19 cellular contexts compared by ENCODE assay signal in the genomic region with DNA sequence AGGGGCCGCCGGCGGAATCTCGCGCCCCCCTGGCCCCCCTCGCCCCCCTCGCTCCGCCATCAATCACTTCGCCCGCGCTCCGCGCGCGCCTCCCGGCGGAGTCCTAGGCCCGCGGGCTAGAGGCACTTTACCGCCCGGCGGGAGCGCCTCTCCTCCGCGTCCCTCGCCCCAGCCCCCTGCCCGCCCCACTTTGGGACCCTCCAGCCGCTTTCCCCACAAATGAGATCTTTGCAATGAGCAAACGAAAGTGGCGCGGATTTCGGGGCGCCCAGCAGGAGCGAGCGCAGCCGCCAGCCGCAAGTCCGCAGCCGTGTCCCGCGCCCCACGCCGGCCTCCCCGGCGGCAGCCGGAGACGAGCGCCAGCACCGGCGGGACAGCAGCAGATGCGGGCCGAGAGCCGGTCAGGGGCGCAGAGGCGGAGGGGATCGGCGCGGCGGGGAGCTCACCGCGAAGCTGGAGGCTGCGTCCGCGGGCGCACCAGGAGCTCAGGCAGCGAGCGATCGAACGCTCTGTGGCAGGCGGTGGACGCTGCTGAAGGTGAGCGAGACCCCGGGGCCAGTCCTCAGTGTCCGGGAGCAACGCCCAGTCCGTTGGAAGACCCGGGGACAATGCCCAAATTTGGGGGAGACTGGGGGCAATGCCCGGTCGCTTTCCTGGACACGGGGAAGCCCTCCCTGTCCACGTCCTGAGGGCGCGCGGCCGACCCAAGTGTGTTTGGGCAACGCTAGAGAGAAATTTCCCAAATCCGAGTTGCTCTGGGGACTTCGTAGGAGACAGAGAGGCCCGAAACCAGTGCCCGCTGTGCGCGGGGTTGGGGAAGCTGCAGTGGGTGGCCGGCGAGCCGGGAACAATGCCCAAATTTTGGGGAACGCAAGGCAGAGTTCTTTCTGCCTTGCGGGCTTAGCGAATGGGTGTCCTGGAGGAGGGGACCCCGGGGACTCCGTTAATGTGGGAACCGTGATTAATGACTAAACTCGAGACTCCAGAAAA. TPM values are rescaled to one million over a fixed set of nuclear protein-coding genes. Genes with fewer than 3 reads are reported as not detected.
A peak's percentile ranks its signal among the peaks of the same experiment; 100 is the strongest.
DNase-seq lines count a peak whose midpoint lies in the region; ATAC-seq and TF ChIP-seq lines count a peak whose summit lies in the region.
"Had no signal": no experiment of that assay in that cellular context is flagged by ENCODE, and none has a peak within 500 bp of the region (broad histone marks: within the 10 kb centered on the region; RNA-seq: fewer than 3 reads in every experiment).

No MANE protein-coding gene starts in this region.

- H3K9ac ChIP-seq in NT2/D1 (ENCODE audit: insufficient read length, low read depth) = peak overlapping the region; percentile 74

- no peak for ATAC-seq in psoas muscle
- no peak for ATAC-seq in HG03175 (IDR thresholded peaks at IDR 0.05; ENCODE audit: unreplicated experiment)

- H3K36me3 ChIP-seq in NT2/D1 (ENCODE audit: insufficient read depth, insufficient read length, low read length) = no peaks in the 10 kb centered on the region
- no peaks in the 10 kb centered on the region for H3K36me3 ChIP-seq in psoas muscle (ENCODE audit: insufficient read depth in 1 of 2, low read depth in 1 of 2)
- H3K36me3 ChIP-seq: esophagus squamous epithelium had no signal

- H3K27me3 Mint-ChIP-seq in immature natural killer cell (ENCODE audit: low read depth in 3 of 3) = peaks cover 28 to 33% (median 30%) of the 10 kb centered on the region in 3 donors

- H3K9me3 ChIP-seq in NT2/D1 (ENCODE audit: insufficient read depth, low read length) (no peaks in the 10 kb centered on the region), psoas muscle (no peaks in the 10 kb centered on the region)
- H3K9me3 ChIP-seq: esophagus squamous epithelium had no signal

- TF ChIP-seq CTCF in psoas muscle (IDR thresholded peaks at IDR 0.05) = no peak

- H3K9me3 Mint-ChIP-seq in immature natural killer cell = peaks cover 0 to 3% (median 0%) of the 10 kb centered on the region in 6 donors
- H3K9me3 Mint-ChIP-seq: stimulated activated naive CD8-positive, alpha-beta T cell treated with anti-CD3 and anti-CD28 coated beads, Interleukin-15, Interleukin-2, amounts not matched to agents 100 ng/mL and 50 ng/mL, for 24 hours had no signal

- H3K4me1 ChIP-seq in NT2/D1 (ENCODE audit: insufficient read depth, insufficient read length) = peaks cover 16% of the 10 kb centered on the region
- peaks cover 8% of the 10 kb centered on the region for H3K4me1 ChIP-seq in psoas muscle

- H3K27ac Mint-ChIP-seq in immature natural killer cell = no peak overlapping the region
- H3K27ac Mint-ChIP-seq: activated naive CD8-positive, alpha-beta T cell; CD4-positive, CD25-positive, alpha-beta regulatory T cell; stimulated activated naive CD8-positive, alpha-beta T cell treated with anti-CD3 and anti-CD28 coated beads, Interleukin-15, Interleukin-2, amounts not matched to agents 100 ng/mL and 50 ng/mL, for 24 hours had no signal

- peaks cover 4 to 5% of the 10 kb centered on the region in 2 donors for H3K4me1 Mint-ChIP-seq in immature natural killer cell

- intact Hi-C loops in psoas muscle (cut with DNase I) = no loop called here

- DNase-seq in NCI-H1417 (lab: John Stamatoyannopoulos, UW) (peak in 2 of 3 experiments; percentile 58 to 67), NCI-H1417 treated with DMSO at 0.1 percent for 48 hours (lab: John Stamatoyannopoulos, UW) (no peak), NT2/D1 (ENCODE audit: low read depth, low spot score) (no peak), immature natural killer cell (no peak), psoas muscle (peak; percentile 13 to 44), epidermal melanocyte (ENCODE audit: insufficient read length, low spot score) (no peak), kidney tubule cell (ENCODE audit: low spot score) (no peak)
- DNase-seq: CD4-positive, CD25-positive, alpha-beta regulatory T cell; esophagus squamous epithelium; hypothalamus; NCI-H2107; NK-92 treated with Interleukin-12 subunit alpha and Interleukin-12 subunit beta, amount 100 ng/mL, for 24 hours; SIG-M5 had no signal

- H3K4me3 ChIP-seq in NT2/D1 (ENCODE audit: insufficient read length, low read depth) (peak overlapping the region; percentile 22), psoas muscle (peak overlapping the region; percentile 48)

- no peak overlapping the region for H3K27ac ChIP-seq in psoas muscle
- H3K27ac ChIP-seq: 22Rv1, esophagus squamous epithelium had no signal

- 9 to 15% (median 11%) methylated on average over 95 to 102 of the region's 102 CpGs for whole genome bisulfite sequencing in psoas muscle, 3 donors

- H3K27me3 ChIP-seq in NT2/D1 (ENCODE audit: insufficient read depth, insufficient read length) = peaks cover 81% of the 10 kb centered on the region
- peaks cover 5 to 86% (median 37%) of the 10 kb centered on the region in 3 donors for H3K27me3 ChIP-seq in psoas muscle (ENCODE audit: insufficient read depth in 3 of 3, low read length in 2 of 3)

- H3K36me3 Mint-ChIP-seq in immature natural killer cell = no peaks in the 10 kb centered on the region
- H3K36me3 Mint-ChIP-seq: activated naive CD8-positive, alpha-beta T cell; CD4-positive, CD25-positive, alpha-beta regulatory T cell had no signal

- peak overlapping the region in 3 of 5 donors; percentile 41 to 51 (median 47) for H3K4me3 Mint-ChIP-seq in immature natural killer cell
- H3K4me3 Mint-ChIP-seq: stimulated activated naive CD8-positive, alpha-beta T cell treated with anti-CD3 and anti-CD28 coated beads, Interleukin-15, Interleukin-2, amounts not matched to agents 100 ng/mL and 50 ng/mL, for 24 hours had no signal

RNA-seq across cellular contexts. Expression of gene IGF2, which starts 1.5 kb away (rescaled TPM):
- polyA plus RNA-seq in immature natural killer cell = not detected
- total RNA-seq in psoas muscle = 100 to 1,000 TPM in 3 of 4 donors, 10 to 100 TPM in 1; 60.2 to 471 (median 119) TPM
- polyA plus RNA-seq in psoas muscle = 10 to 100 TPM in 2 of 3 donors, 1 to 10 TPM in 1; 5.9 to 38.4 (median 14.6) TPM
- polyA plus RNA-seq: CD4-positive, CD25-positive, alpha-beta regulatory T cell had no signal

RNA-seq across cellular contexts. Expression of gene INS, which starts 20.3 kb away (rescaled TPM):
- polyA plus RNA-seq in immature natural killer cell (not detected), psoas muscle (1 to 10 TPM in 1 of 3 donors, under 1 TPM in 1, not detected in 1; 0.65 to 2.8 TPM)
- not detected for total RNA-seq in psoas muscle
- total RNA-seq: CD4-positive, CD25-positive, alpha-beta regulatory T cell; esophagus squamous epithelium; HT-29 had no signal
- polyA plus RNA-seq: CD4-positive, CD25-positive, alpha-beta regulatory T cell had no signal

RNA-seq across cellular contexts. Expression of gene TH, which starts 30.9 kb away (rescaled TPM):
- not detected for polyA plus RNA-seq in immature natural killer cell
- total RNA-seq in psoas muscle = under 1 TPM in 1 of 4 donors, not detected in 3; 0.34 TPM
- polyA plus RNA-seq in psoas muscle = under 1 TPM in 1 of 3 donors, not detected in 2; 0.16 TPM
- total RNA-seq: CD4-positive, CD25-positive, alpha-beta regulatory T cell; mesenteric fat pad had no signal
- polyA plus RNA-seq: CD4-positive, CD25-positive, alpha-beta regulatory T cell had no signal

Comparison
In these comparisons a context has a peak if more than half of its experiments do, and no peak if none do; other contexts are left out.
1. DNase-seq: peak in NCI-H1417 (2 of 3) and psoas muscle (2 of 2); none in NCI-H1417 treated with DMSO at 0.1 percent for 48 hours (single experiment), NT2/D1 (single experiment), immature natural killer cell (0 of 3), epidermal melanocyte (single experiment) and kidney tubule cell (single experiment).
2. RNA of gene IGF2, which starts 1.5 kb away (polyA plus RNA-seq): 5.9 to 38.4 TPM in psoas muscle; not detected in immature natural killer cell; every median in the first group is over 4 times any median in the second.